ENCODE assay signal across 31 cellular contexts in the genomic region with DNA sequence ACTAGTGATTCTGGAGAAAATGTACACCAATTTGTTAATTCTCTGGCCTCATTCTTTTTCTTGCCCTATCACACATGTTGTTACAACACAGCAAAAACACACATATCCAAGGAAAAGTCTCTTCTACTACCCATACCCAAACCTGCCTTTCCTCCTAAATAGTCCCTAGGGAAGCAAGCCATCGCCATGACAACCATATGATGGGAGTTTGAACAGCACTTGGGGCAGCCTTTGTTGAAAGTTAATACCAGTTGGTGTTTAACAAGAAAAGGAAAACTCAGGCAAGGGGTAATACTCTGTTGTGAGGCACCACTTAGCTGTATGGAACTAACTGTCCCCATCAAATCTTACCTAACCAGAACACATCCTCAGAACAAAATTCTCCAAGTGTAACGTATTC. TPM values are rescaled to one million over a fixed set of nuclear protein-coding genes. Genes with fewer than 3 reads are reported as not detected.
DNase-seq lines count a peak whose midpoint lies in the region; ATAC-seq and TF ChIP-seq lines count a peak whose summit lies in the region.
"Had no signal": no experiment of that assay in that cellular context is flagged by ENCODE, and none has a peak within 500 bp of the region (broad histone marks: within the 10 kb centered on the region; RNA-seq: fewer than 3 reads in every experiment).

No MANE protein-coding gene starts in this region.

- H3K4me2 ChIP-seq in Karpas-422 (ENCODE audit: low read depth, low read length, poor library complexity, severe bottlenecking): no peak overlapping the region
- H3K4me2 ChIP-seq: PC-9 had no signal

- H3K27me3 Mint-ChIP-seq in glutamatergic neuron (ENCODE audit: unreplicated experiment): no peaks in the 10 kb centered on the region
- H3K27me3 Mint-ChIP-seq in nephron (ENCODE audit: low read depth): peaks cover 47% of the 10 kb centered on the region

- H3K27me3 ChIP-seq in left lung (peaks cover 0 to 21% of the 10 kb centered on the region in 2 donors), Karpas-422 (ENCODE audit: low read length) (no peaks in the 10 kb centered on the region)
- H3K27me3 ChIP-seq: ovary, upper lobe of right lung had no signal

- peak; percentile 20 for DNase-seq in NCI-H1105 (lab: John Stamatoyannopoulos, UW)
- no peak for DNase-seq in glutamatergic neuron
- DNase-seq in left lung: no peak
- no peak for DNase-seq in Karpas-422
- no peak for DNase-seq in activated naive CD4-positive, alpha-beta T cell treated with anti-CD3 and anti-CD28 coated beads, Interleukin-2, amount 50 U/mL, for 16 hours
- DNase-seq: activated CD4-positive, alpha-beta memory T cell treated with anti-CD3 and anti-CD28 coated beads for 36 hours; activated CD8-positive, alpha-beta memory T cell treated with anti-CD3 and anti-CD28 coated beads, Interleukin-2, amount 50 U/mL, for 4 hours; activated naive CD4-positive, alpha-beta T cell; AML-193; Calu3; CD4-positive, CD25-positive, alpha-beta regulatory T cell; central memory CD4-positive, alpha-beta T cell; endodermal cell; H7; immature natural killer cell; left cardiac atrium; mucosa of descending colon; natural killer cell; NCI-H2107; NCI-H446 treated with DMSO at 0.1 percent for 48 hours; ovary; PC-9; SHP77; stimulated activated naive CD4-positive, alpha-beta T cell; T-helper 17 cell; upper lobe of right lung had no signal

- H3K36me3 ChIP-seq in ES-I3 (ENCODE audit: insufficient read depth, low read length) (no peaks in the 10 kb centered on the region), left lung (no peaks in the 10 kb centered on the region), Karpas-422 (ENCODE audit: insufficient read depth, low read length) (no peaks in the 10 kb centered on the region)
- H3K36me3 ChIP-seq: ovary, suprapubic skin, upper lobe of right lung had no signal

- H3K9me3 ChIP-seq in ES-I3 (ENCODE audit: control insufficient read depth, insufficient read depth, low read length) (no peaks in the 10 kb centered on the region), left lung (no peaks in the 10 kb centered on the region), Karpas-422 (ENCODE audit: low read length) (no peaks in the 10 kb centered on the region)
- H3K9me3 ChIP-seq: mucosa of descending colon, ovary, suprapubic skin, upper lobe of right lung had no signal

- H3K4me3 Mint-ChIP-seq in glutamatergic neuron (ENCODE audit: unreplicated experiment): peak overlapping the region; percentile 82
- H3K4me3 Mint-ChIP-seq in nephron: peak overlapping the region in 2 of 3 experiments; percentile 8 to 18
- H3K4me3 Mint-ChIP-seq: activated CD4-positive, alpha-beta memory T cell treated with anti-CD3 and anti-CD28 coated beads for 36 hours; CD4-positive, CD25-positive, alpha-beta regulatory T cell; immature natural killer cell; natural killer cell; T-helper 17 cell had no signal

- H3K79me2 ChIP-seq in Karpas-422 (ENCODE audit: low read length): no peaks in the 10 kb centered on the region

- no peaks in the 10 kb centered on the region for H3K9me2 ChIP-seq in Karpas-422 (replicated peaks; ENCODE audit: insufficient read depth, low read length)

- H3K27ac ChIP-seq in left lung (no peak overlapping the region), Karpas-422 (ENCODE audit: low read length) (no peak overlapping the region)
- H3K27ac ChIP-seq: ovary, PC-9, suprapubic skin, upper lobe of right lung had no signal

- H3K4me3 ChIP-seq in left lung (no peak overlapping the region), Karpas-422 (ENCODE audit: low read length) (no peak overlapping the region)
- H3K4me3 ChIP-seq: mucosa of descending colon, ovary, PC-9, suprapubic skin, upper lobe of right lung had no signal

- intact Hi-C loops in left lung (cut with DNase I): no loop called here

- peak overlapping the region; percentile 40 for H3K9ac ChIP-seq in ES-I3 (ENCODE audit: low read depth, low read length)
- H3K9ac ChIP-seq in Karpas-422 (ENCODE audit: low read length): no peak overlapping the region

- H3K9me3 Mint-ChIP-seq in glutamatergic neuron (ENCODE audit: unreplicated experiment) (peaks cover 4% of the 10 kb centered on the region), nephron (no peaks in the 10 kb centered on the region)
- H3K9me3 Mint-ChIP-seq: activated CD4-positive, alpha-beta memory T cell treated with anti-CD3 and anti-CD28 coated beads for 36 hours; endodermal cell had no signal

- ATAC-seq in left lung: no peak
- ATAC-seq: activated CD4-positive, CD25-positive, alpha-beta regulatory T cell treated with anti-CD3 and anti-CD28 coated beads, Interleukin-2, amount 50 U/mL, for 24 hours; left cardiac atrium; mucosa of descending colon; natural killer cell; T-helper 17 cell; upper lobe of right lung had no signal

- no peak overlapping the region for H2AFZ ChIP-seq in Karpas-422 (ENCODE audit: low read length)
- H2AFZ ChIP-seq: PC-9 had no signal

- no peak for TF ChIP-seq CTCF in glutamatergic neuron (IDR thresholded peaks at IDR 0.05; ENCODE audit: partially characterized antibody, unreplicated experiment)
- no peak for TF ChIP-seq CTCF in nephron (IDR thresholded peaks at IDR 0.05; ENCODE audit: unreplicated experiment in 3 of 3)
- TF ChIP-seq CTCF in left lung (IDR thresholded peaks at IDR 0.05): no peak

- H3K4me1 ChIP-seq in ES-I3 (ENCODE audit: insufficient read depth, low read length) (peaks cover 29% of the 10 kb centered on the region), left lung (no peaks in the 10 kb centered on the region), Karpas-422 (ENCODE audit: low read length) (no peaks in the 10 kb centered on the region)
- H3K4me1 ChIP-seq: suprapubic skin, upper lobe of right lung had no signal

- H3K27ac Mint-ChIP-seq in glutamatergic neuron (ENCODE audit: unreplicated experiment) (no peak overlapping the region), nephron (no peak overlapping the region)
- H3K27ac Mint-ChIP-seq: activated CD4-positive, alpha-beta memory T cell treated with anti-CD3 and anti-CD28 coated beads for 36 hours; CD4-positive, CD25-positive, alpha-beta regulatory T cell; immature natural killer cell; natural killer cell; T-helper 17 cell had no signal

- peaks cover 50% of the 10 kb centered on the region for H3K4me1 Mint-ChIP-seq in glutamatergic neuron (ENCODE audit: low read depth, unreplicated experiment)
- peaks cover 34% of the 10 kb centered on the region for H3K4me1 Mint-ChIP-seq in nephron
- H3K4me1 Mint-ChIP-seq: CD4-positive, CD25-positive, alpha-beta regulatory T cell; immature natural killer cell; natural killer cell; T-helper 17 cell had no signal

- H3K36me3 Mint-ChIP-seq in glutamatergic neuron (ENCODE audit: unreplicated experiment) (no peaks in the 10 kb centered on the region), nephron (ENCODE audit: low read depth) (no peaks in the 10 kb centered on the region)
- H3K36me3 Mint-ChIP-seq: activated CD4-positive, alpha-beta memory T cell treated with anti-CD3 and anti-CD28 coated beads for 36 hours; CD4-positive, CD25-positive, alpha-beta regulatory T cell; natural killer cell had no signal

- H4K20me1 ChIP-seq in Karpas-422 (ENCODE audit: insufficient read depth, low read depth, low read length): no peaks in the 10 kb centered on the region

RNA-seq across cellular contexts. Expression of gene TRPM3, which starts 1.7 kb away (rescaled TPM):
- total RNA-seq in glutamatergic neuron (ENCODE audit: unreplicated experiment) (3.3 TPM), left lung (under 1 TPM; 0.17 to 0.21 TPM)
- total RNA-seq in Karpas-422 (2014; rRNA removed; shearing (Covaris generic); ENCODE audit: low replicate concordance): not detected in 2 replicates
- total RNA-seq: A673; activated CD4-positive, alpha-beta memory T cell treated with anti-CD3 and anti-CD28 coated beads for 36 hours; Calu3; CD4-positive, CD25-positive, alpha-beta regulatory T cell; natural killer cell; T-helper 17 cell had no signal
